1 cellular context compared by ENCODE assay signal in the genomic region with DNA sequence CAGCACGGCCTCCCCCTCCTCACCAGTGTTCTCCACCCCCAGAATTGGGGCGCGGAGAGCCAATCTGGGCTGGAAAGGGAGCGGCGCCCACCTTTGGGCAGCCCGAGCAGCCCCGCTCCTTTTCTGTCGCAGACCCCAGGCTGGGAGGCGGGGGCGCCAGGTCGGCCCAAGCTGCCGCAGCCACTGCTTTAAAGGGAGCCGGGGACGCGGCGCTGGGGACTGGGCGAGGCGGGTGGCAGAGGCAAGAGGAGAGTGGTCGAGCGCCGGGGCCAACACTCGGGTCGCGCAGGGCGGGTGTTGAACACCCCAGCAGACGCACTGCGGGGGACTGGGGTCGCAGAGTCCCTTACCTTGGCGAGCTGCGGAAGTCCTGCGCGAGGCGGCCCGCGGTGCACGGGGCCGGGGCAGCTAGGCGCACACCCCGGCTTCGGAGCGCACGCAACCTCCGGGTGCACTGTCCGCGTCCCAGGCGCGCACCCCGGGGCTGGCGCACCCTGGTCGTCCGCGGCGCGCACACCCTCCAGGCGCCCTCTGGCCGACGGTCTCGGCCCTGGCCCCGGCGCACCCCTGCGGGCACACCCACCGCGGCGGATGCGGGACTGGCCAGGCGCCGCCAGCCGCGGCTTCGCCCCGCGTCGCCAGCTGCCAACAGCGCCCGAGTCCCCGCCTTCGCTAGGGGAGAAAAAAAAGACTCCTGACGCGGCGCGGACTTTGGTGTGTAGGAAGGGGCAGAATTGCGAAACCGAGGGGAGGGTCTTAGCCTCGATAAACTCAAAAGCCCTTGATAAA.
A peak's percentile ranks its signal among the peaks of the same experiment; 100 is the strongest.
TF ChIP-seq lines count a peak whose summit lies in the region.

A gene (minus strand): TSS at position 679 of the 789 bp plus-strand sequence. CDS start 37,870 bp downstream, outside the sequence.

TF ChIP-seq in HepG2, 621 proteins besides CTCF, POLR2A, EP300 and RAD21 (continued from another document):
- TF ChIP-seq, protein P1, sequence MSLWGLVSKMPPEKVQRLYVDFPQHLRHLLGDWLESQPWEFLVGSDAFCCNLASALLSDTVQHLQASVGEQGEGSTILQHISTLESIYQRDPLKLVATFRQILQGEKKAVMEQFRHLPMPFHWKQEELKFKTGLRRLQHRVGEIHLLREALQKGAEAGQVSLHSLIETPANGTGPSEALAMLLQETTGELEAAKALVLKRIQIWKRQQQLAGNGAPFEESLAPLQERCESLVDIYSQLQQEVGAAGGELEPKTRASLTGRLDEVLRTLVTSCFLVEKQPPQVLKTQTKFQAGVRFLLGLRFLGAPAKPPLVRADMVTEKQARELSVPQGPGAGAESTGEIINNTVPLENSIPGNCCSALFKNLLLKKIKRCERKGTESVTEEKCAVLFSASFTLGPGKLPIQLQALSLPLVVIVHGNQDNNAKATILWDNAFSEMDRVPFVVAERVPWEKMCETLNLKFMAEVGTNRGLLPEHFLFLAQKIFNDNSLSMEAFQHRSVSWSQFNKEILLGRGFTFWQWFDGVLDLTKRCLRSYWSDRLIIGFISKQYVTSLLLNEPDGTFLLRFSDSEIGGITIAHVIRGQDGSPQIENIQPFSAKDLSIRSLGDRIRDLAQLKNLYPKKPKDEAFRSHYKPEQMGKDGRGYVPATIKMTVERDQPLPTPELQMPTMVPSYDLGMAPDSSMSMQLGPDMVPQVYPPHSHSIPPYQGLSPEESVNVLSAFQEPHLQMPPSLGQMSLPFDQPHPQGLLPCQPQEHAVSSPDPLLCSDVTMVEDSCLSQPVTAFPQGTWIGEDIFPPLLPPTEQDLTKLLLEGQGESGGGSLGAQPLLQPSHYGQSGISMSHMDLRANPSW (CRISPR knock-in tag; IDR thresholded peaks at IDR 0.05; ENCODE audit: borderline replicate concordance), result no peak
- TF ChIP-seq ZIK1 (CRISPR knock-in tag; IDR thresholded peaks at IDR 0.05; ENCODE audit: borderline replicate concordance, low read depth) (peak; percentile 69; the same call in 1 of the 2 replicates), GLI4 (CRISPR knock-in tag; IDR thresholded peaks at IDR 0.05; ENCODE audit: borderline replicate concordance) (0 out of 2 replicates have a peak, but pooled peaks have one; percentile 49), NONO (IDR thresholded peaks at IDR 0.05) (no peak), NONO (CRISPR knock-in tag; conservative IDR thresholded peaks at IDR 0.05) (peak; percentile 50; the same call in 1 of the 2 replicates), NPAS2 (CRISPR knock-in tag; IDR thresholded peaks at IDR 0.05; ENCODE audit: borderline replicate concordance) (peak; percentile 71; the same call in 1 of the 2 replicates), ZNF772 (CRISPR knock-in tag; IDR thresholded peaks at IDR 0.05) (no peak), HOXA9 (CRISPR knock-in tag; IDR thresholded peaks at IDR 0.05; ENCODE audit: borderline replicate concordance) (peak; percentile 46; the same call in 1 of the 2 replicates), ZNF766 (CRISPR knock-in tag; IDR thresholded peaks at IDR 0.05; ENCODE audit: borderline replicate concordance) (no peak), PHF8 (CRISPR knock-in tag; IDR thresholded peaks at IDR 0.05) (peak; percentile 17; the same call in 1 of the 2 replicates), NCOR1 (IDR thresholded peaks at IDR 0.05; ENCODE audit: borderline replicate concordance, low read length) (peak; percentile 60; the same call in 1 of the 2 replicates), PITX1 (CRISPR knock-in tag; IDR thresholded peaks at IDR 0.05) (peak; percentile 65; the same call in 1 of the 2 replicates), CREM (IDR thresholded peaks at IDR 0.05) (no peak), CREM (CRISPR knock-in tag; IDR thresholded peaks at IDR 0.05) (no peak), REXO4 (CRISPR knock-in tag; IDR thresholded peaks at IDR 0.05; ENCODE audit: borderline replicate concordance) (no peak), SAP130 (CRISPR knock-in tag; IDR thresholded peaks at IDR 0.05; ENCODE audit: low read depth) (0 out of 2 replicates have a peak, but pooled peaks have one; percentile 13), NR3C1 (CRISPR knock-in tag; IDR thresholded peaks at IDR 0.05) (no peak)
- TF ChIP-seq, protein P2, sequence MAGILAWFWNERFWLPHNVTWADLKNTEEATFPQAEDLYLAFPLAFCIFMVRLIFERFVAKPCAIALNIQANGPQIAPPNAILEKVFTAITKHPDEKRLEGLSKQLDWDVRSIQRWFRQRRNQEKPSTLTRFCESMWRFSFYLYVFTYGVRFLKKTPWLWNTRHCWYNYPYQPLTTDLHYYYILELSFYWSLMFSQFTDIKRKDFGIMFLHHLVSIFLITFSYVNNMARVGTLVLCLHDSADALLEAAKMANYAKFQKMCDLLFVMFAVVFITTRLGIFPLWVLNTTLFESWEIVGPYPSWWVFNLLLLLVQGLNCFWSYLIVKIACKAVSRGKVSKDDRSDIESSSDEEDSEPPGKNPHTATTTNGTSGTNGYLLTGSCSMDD (CRISPR knock-in tag; IDR thresholded peaks at IDR 0.05), result no peak
- TF ChIP-seq, protein P3, sequence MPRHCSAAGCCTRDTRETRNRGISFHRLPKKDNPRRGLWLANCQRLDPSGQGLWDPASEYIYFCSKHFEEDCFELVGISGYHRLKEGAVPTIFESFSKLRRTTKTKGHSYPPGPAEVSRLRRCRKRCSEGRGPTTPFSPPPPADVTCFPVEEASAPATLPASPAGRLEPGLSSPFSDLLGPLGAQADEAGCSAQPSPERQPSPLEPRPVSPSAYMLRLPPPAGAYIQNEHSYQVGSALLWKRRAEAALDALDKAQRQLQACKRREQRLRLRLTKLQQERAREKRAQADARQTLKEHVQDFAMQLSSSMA (CRISPR knock-in tag; IDR thresholded peaks at IDR 0.05), result no peak
- TF ChIP-seq, protein P4, sequence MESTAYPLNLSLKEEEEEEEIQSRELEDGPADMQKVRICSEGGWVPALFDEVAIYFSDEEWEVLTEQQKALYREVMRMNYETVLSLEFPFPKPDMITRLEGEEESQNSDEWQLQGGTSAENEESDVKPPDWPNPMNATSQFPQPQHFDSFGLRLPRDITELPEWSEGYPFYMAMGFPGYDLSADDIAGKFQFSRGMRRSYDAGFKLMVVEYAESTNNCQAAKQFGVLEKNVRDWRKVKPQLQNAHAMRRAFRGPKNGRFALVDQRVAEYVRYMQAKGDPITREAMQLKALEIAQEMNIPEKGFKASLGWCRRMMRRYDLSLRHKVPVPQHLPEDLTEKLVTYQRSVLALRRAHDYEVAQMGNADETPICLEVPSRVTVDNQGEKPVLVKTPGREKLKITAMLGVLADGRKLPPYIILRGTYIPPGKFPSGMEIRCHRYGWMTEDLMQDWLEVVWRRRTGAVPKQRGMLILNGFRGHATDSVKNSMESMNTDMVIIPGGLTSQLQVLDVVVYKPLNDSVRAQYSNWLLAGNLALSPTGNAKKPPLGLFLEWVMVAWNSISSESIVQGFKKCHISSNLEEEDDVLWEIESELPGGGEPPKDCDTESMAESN (CRISPR knock-in tag; conservative IDR thresholded peaks at IDR 0.05), result peak; percentile 67; the same call in 1 of the 2 replicates
- TF ChIP-seq, protein P5, sequence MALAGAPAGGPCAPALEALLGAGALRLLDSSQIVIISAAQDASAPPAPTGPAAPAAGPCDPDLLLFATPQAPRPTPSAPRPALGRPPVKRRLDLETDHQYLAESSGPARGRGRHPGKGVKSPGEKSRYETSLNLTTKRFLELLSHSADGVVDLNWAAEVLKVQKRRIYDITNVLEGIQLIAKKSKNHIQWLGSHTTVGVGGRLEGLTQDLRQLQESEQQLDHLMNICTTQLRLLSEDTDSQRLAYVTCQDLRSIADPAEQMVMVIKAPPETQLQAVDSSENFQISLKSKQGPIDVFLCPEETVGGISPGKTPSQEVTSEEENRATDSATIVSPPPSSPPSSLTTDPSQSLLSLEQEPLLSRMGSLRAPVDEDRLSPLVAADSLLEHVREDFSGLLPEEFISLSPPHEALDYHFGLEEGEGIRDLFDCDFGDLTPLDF (CRISPR knock-in tag; IDR thresholded peaks at IDR 0.05), result peak; percentile 38; the same call in 1 of the 2 replicates
- TF ChIP-seq, protein P6, sequence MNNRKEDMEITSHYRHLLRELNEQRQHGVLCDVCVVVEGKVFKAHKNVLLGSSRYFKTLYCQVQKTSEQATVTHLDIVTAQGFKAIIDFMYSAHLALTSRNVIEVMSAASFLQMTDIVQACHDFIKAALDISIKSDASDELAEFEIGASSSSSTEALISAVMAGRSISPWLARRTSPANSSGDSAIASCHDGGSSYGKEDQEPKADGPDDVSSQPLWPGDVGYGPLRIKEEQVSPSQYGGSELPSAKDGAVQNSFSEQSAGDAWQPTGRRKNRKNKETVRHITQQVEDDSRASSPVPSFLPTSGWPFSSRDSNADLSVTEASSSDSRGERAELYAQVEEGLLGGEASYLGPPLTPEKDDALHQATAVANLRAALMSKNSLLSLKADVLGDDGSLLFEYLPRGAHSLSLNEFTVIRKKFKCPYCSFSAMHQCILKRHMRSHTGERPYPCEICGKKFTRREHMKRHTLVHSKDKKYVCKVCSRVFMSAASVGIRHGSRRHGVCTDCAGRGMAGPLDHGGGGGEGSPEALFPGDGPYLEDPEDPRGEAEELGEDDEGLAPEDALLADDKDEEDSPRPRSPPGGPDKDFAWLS (CRISPR knock-in tag; IDR thresholded peaks at IDR 0.05; ENCODE audit: borderline replicate concordance), result no peak
- TF ChIP-seq, protein P7, sequence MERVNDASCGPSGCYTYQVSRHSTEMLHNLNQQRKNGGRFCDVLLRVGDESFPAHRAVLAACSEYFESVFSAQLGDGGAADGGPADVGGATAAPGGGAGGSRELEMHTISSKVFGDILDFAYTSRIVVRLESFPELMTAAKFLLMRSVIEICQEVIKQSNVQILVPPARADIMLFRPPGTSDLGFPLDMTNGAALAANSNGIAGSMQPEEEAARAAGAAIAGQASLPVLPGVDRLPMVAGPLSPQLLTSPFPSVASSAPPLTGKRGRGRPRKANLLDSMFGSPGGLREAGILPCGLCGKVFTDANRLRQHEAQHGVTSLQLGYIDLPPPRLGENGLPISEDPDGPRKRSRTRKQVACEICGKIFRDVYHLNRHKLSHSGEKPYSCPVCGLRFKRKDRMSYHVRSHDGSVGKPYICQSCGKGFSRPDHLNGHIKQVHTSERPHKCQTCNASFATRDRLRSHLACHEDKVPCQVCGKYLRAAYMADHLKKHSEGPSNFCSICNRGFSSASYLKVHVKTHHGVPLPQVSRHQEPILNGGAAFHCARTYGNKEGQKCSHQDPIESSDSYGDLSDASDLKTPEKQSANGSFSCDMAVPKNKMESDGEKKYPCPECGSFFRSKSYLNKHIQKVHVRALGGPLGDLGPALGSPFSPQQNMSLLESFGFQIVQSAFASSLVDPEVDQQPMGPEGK (CRISPR knock-in tag; IDR thresholded peaks at IDR 0.05), result peak; percentile 46; the same call in 1 of the 2 replicates
- TF ChIP-seq, protein P8, sequence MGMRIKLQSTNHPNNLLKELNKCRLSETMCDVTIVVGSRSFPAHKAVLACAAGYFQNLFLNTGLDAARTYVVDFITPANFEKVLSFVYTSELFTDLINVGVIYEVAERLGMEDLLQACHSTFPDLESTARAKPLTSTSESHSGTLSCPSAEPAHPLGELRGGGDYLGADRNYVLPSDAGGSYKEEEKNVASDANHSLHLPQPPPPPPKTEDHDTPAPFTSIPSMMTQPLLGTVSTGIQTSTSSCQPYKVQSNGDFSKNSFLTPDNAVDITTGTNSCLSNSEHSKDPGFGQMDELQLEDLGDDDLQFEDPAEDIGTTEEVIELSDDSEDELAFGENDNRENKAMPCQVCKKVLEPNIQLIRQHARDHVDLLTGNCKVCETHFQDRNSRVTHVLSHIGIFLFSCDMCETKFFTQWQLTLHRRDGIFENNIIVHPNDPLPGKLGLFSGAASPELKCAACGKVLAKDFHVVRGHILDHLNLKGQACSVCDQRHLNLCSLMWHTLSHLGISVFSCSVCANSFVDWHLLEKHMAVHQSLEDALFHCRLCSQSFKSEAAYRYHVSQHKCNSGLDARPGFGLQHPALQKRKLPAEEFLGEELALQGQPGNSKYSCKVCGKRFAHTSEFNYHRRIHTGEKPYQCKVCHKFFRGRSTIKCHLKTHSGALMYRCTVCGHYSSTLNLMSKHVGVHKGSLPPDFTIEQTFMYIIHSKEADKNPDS (CRISPR knock-in tag; IDR thresholded peaks at IDR 0.05), result 0 out of 2 replicates have a peak, but pooled peaks have one; percentile 55
- TF ChIP-seq, protein P9, sequence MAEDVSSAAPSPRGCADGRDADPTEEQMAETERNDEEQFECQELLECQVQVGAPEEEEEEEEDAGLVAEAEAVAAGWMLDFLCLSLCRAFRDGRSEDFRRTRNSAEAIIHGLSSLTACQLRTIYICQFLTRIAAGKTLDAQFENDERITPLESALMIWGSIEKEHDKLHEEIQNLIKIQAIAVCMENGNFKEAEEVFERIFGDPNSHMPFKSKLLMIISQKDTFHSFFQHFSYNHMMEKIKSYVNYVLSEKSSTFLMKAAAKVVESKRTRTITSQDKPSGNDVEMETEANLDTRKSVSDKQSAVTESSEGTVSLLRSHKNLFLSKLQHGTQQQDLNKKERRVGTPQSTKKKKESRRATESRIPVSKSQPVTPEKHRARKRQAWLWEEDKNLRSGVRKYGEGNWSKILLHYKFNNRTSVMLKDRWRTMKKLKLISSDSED (CRISPR knock-in tag; IDR thresholded peaks at IDR 0.05), result peak; percentile 19; the same call in 1 of the 2 replicates
- TF ChIP-seq, protein P10, sequence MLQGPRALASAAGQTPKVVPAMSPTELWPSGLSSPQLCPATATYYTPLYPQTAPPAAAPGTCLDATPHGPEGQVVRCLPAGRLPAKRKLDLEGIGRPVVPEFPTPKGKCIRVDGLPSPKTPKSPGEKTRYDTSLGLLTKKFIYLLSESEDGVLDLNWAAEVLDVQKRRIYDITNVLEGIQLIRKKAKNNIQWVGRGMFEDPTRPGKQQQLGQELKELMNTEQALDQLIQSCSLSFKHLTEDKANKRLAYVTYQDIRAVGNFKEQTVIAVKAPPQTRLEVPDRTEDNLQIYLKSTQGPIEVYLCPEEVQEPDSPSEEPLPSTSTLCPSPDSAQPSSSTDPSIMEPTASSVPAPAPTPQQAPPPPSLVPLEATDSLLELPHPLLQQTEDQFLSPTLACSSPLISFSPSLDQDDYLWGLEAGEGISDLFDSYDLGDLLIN (CRISPR knock-in tag; IDR thresholded peaks at IDR 0.05; ENCODE audit: borderline replicate concordance), result 0 out of 2 replicates have a peak, but pooled peaks have one; percentile 37
- TF ChIP-seq, protein P11, sequence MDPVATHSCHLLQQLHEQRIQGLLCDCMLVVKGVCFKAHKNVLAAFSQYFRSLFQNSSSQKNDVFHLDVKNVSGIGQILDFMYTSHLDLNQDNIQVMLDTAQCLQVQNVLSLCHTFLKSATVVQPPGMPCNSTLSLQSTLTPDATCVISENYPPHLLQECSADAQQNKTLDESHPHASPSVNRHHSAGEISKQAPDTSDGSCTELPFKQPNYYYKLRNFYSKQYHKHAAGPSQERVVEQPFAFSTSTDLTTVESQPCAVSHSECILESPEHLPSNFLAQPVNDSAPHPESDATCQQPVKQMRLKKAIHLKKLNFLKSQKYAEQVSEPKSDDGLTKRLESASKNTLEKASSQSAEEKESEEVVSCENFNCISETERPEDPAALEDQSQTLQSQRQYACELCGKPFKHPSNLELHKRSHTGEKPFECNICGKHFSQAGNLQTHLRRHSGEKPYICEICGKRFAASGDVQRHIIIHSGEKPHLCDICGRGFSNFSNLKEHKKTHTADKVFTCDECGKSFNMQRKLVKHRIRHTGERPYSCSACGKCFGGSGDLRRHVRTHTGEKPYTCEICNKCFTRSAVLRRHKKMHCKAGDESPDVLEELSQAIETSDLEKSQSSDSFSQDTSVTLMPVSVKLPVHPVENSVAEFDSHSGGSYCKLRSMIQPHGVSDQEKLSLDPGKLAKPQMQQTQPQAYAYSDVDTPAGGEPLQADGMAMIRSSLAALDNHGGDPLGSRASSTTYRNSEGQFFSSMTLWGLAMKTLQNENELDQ (CRISPR knock-in tag; IDR thresholded peaks at IDR 0.05; ENCODE audit: borderline replicate concordance), result no peak
